In the genomic region with DNA sequence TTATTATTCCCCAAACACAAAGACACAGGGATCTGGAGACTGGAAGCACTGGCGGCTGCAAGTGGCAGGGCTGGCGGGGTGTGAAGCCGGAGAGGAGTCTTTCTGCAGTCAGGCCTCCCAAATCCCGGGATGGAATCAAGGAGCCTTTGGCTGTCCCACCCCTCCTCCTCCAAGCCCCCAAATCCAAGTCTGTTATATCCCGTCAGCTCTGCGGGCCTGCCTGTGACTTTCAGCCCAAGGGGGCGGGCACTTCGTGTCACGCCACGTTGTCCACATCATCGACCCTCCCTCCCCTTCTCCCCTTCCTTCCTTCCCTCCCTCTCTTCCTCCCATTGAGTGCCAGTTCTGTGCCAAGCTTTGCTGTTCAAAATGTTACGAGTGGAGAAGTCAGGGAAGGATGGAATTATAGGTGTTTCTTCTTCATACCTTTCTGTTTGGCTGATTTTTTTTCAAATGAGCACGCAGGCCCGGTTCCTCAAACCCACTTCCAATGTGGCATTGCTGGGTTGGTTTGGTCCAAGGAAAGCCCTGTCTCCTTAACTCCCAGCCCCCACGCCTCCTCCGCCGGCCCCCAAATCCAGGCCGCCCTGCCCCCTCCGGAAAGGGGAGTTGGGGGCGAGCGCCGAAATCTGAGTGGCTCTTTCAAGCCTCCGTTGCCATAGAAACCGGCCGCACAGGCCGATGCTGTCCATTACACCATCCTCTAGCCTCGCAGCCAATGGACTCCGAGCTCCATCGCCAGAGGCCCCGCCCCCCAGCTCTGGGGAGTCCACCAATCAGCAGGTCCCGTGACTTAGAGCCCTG, we compare ENCODE assay signal across 8 cellular contexts. TPM values are rescaled to one million over a fixed set of nuclear protein-coding genes. Genes with fewer than 3 reads are reported as not detected.
DNase-seq lines count a peak whose midpoint lies in the region; ATAC-seq, FAIRE-seq and TF ChIP-seq lines count a peak whose summit lies in the region.

No MANE protein-coding gene starts in this region.

- H3K79me2 ChIP-seq in ACC112 (ENCODE audit: control insufficient read depth, insufficient read depth, low read length, unreplicated experiment) (no peaks in the 10 kb centered on the region), H1 (ENCODE audit: control insufficient read depth in 1 of 2, insufficient read depth in 2 of 2, low read length in 2 of 2) (no peaks in the 10 kb centered on the region)

- no peak overlapping the region for H3K14ac ChIP-seq in H1 (ENCODE audit: insufficient read length)

- H3K36me3 Mint-ChIP-seq in activated CD8-positive, alpha-beta T cell treated with anti-CD3 and anti-CD28 coated beads, Interleukin-2, amount 10 ng/mL, durations not matched to agents 7 days and 5 days (ENCODE audit: low read depth), result no peaks in the 10 kb centered on the region

- peak overlapping the region; percentile 66 for H3K4me3 Mint-ChIP-seq in activated CD8-positive, alpha-beta T cell treated with anti-CD3 and anti-CD28 coated beads, Interleukin-2, amount 10 ng/mL, durations not matched to agents 7 days and 5 days

- peak; percentile 92 for FAIRE-seq in H1 (lab: Jason Lieb, UNC)

- H4K5ac ChIP-seq in H1 (ENCODE audit: insufficient read length, low read depth, low read length), result peak overlapping the region; percentile 27

- 1% methylated on average over 28 of the region's 31 CpGs; no CpG with 5 or more reads in 1 of the 2 experiments for WGBS in H1 (ENCODE audit: extremely low coverage in 1 of 2, insufficient coverage in 1 of 2, insufficient read length in 1 of 2, insufficient replicate concordance in 2 of 2, low coverage in 1 of 2, low lambda C conversion rate in 2 of 2, missing lambda C conversion rate in 1 of 2), 2 experiments

- peaks cover 23% of the 10 kb centered on the region for H3K4me1 ChIP-seq in ACC112 (ENCODE audit: control insufficient read depth, insufficient read depth, low read length, unreplicated experiment)
- H3K4me1 ChIP-seq in H1 (replicated peaks in 1 of 4; ENCODE audit: control insufficient read depth in 3 of 4, insufficient read depth in 4 of 4, low read length in 3 of 4), result peaks cover 4 to 11% (median 6%) of the 10 kb centered on the region in 4 experiments

- H3K23ac ChIP-seq in H1 (ENCODE audit: insufficient read length), result no peak overlapping the region

- DNase-seq in NCI-H510A (lab: John Stamatoyannopoulos, UW) (peak; percentile 99), H1 (ENCODE audit: low read depth in 1 of 2, low spot score in 2 of 2) (peak; percentile 98 to 99), medulla oblongata (ENCODE audit: extremely low spot score) (peak; percentile 100)
- peak; percentile 88 for DNase-seq in activated CD8-positive, alpha-beta T cell treated with anti-CD3 and anti-CD28 coated beads, Interleukin-2, amount 10 ng/mL, durations not matched to agents 7 days and 5 days
- DNase-seq in stimulated activated CD4-positive, alpha-beta T cell treated with anti-CD3 and anti-CD28 coated beads, TNF-alpha, amount 100 ng/mL, for 24 hours (ENCODE audit: low read depth in 3 of 3), result peak; percentile 69 to 89 (median 71)

- peaks cover 13% of the 10 kb centered on the region for H3K4me1 Mint-ChIP-seq in activated CD8-positive, alpha-beta T cell treated with anti-CD3 and anti-CD28 coated beads, Interleukin-2, amount 10 ng/mL, durations not matched to agents 7 days and 5 days (ENCODE audit: low read depth)

- no peaks in the 10 kb centered on the region for H3K27me3 ChIP-seq in ACC112 (ENCODE audit: insufficient read depth, low read length)
- no peaks in the 10 kb centered on the region for H3K27me3 ChIP-seq in H1 (replicated peaks in 1 of 4; ENCODE audit: control insufficient read depth in 3 of 4, extremely low read depth in 1 of 4, insufficient read depth in 3 of 4, low read length in 3 of 4)

- H3K4me2 ChIP-seq in H1 (ENCODE audit: insufficient read depth in 1 of 2, low read depth in 2 of 2, low read length in 2 of 2), result peak overlapping the region; percentile 79 to 92

- peak overlapping the region; percentile 67 for H3K27ac Mint-ChIP-seq in activated CD8-positive, alpha-beta T cell treated with anti-CD3 and anti-CD28 coated beads, Interleukin-2, amount 10 ng/mL, durations not matched to agents 7 days and 5 days

- H2BK15ac ChIP-seq in H1 (ENCODE audit: low read length), result no peak overlapping the region

- H3K27ac ChIP-seq in ACC112 (ENCODE audit: low read depth, low read length) (peak overlapping the region; percentile 95), H1 (ENCODE audit: low read depth, low read length) (peak overlapping the region; percentile 69)

- POLR2A ChIA-PET in activated CD8-positive, alpha-beta T cell treated with anti-CD3 and anti-CD28 coated beads, Interleukin-2, amount 10 ng/mL, durations not matched to agents 7 days and 5 days (lab: Charles Lee), result interaction anchor here (0.7 to 2.9 kb wide), 4 partner anchors 9 to 15 kb away, joined by 3 to 14 read pairs (median 4); partner anchors contain the start of genes SOX12 and ZCCHC3
- POLR2A ChIA-PET in H1 (lab: Charles Lee; ENCODE audit: partially characterized antibody), result interaction anchor here (0.6 to 6.4 kb wide), 7 partner anchors 11 to 70 kb away, joined by 3 to 97 read pairs (median 6); partner anchors contain the start of genes NRSN2, SOX12 and ZCCHC3

- peak overlapping the region; percentile 13; the same call in 1 of the 2 replicates for H2BK12ac ChIP-seq in H1 (ENCODE audit: low read depth, low read length)

- H3K23me2 ChIP-seq in H1 (ENCODE audit: low read depth, low read length), result peaks cover 4% of the 10 kb centered on the region

- no peaks in the 10 kb centered on the region for H3K9me3 Mint-ChIP-seq in activated CD8-positive, alpha-beta T cell treated with anti-CD3 and anti-CD28 coated beads, Interleukin-2, amount 10 ng/mL, durations not matched to agents 7 days and 5 days (ENCODE audit: insufficient read depth)

- no peaks in the 10 kb centered on the region for H3K9me3 ChIP-seq in H1 (ENCODE audit: insufficient read depth in 2 of 2, low read depth in 1 of 2, low read length in 1 of 2)

- peak overlapping the region; percentile 60; the same call in 1 of the 2 replicates for H4K8ac ChIP-seq in H1 (ENCODE audit: extremely low read depth, insufficient read depth, low read length)

- peak overlapping the region; percentile 11 for H3K4ac ChIP-seq in H1 (replicated peaks; ENCODE audit: insufficient read length, low read depth, low read length)

- H2BK5ac ChIP-seq in H1 (ENCODE audit: low read depth, low read length), result peak overlapping the region; percentile 83

- H2BK120ac ChIP-seq in H1 (replicated peaks; ENCODE audit: low read depth, low read length), result peak overlapping the region; percentile 18

- no peak overlapping the region for H2BK20ac ChIP-seq in H1 (ENCODE audit: low read length)

- peak; percentile 95 for ATAC-seq in GM18861 (IDR thresholded peaks at IDR 0.05; ENCODE audit: unreplicated experiment)
- peak; percentile 90 for ATAC-seq in HG03103 (IDR thresholded peaks at IDR 0.05; ENCODE audit: low read depth, unreplicated experiment)
- peak; percentile 100 for ATAC-seq in activated CD8-positive, alpha-beta T cell treated with anti-CD3 and anti-CD28 coated beads, Interleukin-2, amount 10 ng/mL, durations not matched to agents 7 days and 5 days

- TF ChIP-seq CTCF in H1 (IDR thresholded peaks at IDR 0.05; ENCODE audit: control extremely low read depth in 1 of 3, insufficient read depth in 1 of 3, low read depth in 1 of 3, low read length in 3 of 3), result no peak

- peak overlapping the region; percentile 93 for H4K91ac ChIP-seq in H1 (replicated peaks; ENCODE audit: insufficient read length, low read length)

- no peak for TF ChIP-seq RAD21 in H1 (IDR thresholded peaks at IDR 0.05 in 1 of 2, conservative IDR thresholded peaks at IDR 0.05 in 1 of 2; ENCODE audit: low read depth in 2 of 2, low read length in 2 of 2)

- no peaks in the 10 kb centered on the region for H3K27me3 Mint-ChIP-seq in activated CD8-positive, alpha-beta T cell treated with anti-CD3 and anti-CD28 coated beads, Interleukin-2, amount 10 ng/mL, durations not matched to agents 7 days and 5 days (ENCODE audit: low read depth)

- no peak for TF ChIP-seq EP300 in H1 (IDR thresholded peaks at IDR 0.05; ENCODE audit: borderline replicate concordance in 1 of 2, low read depth in 2 of 2, low read length in 2 of 2)

- H3K56ac ChIP-seq in H1 (replicated peaks; ENCODE audit: insufficient read length, low read depth, low read length), result peak overlapping the region; percentile 51

- peak overlapping the region; percentile 78 for H2AFZ ChIP-seq in ACC112 (ENCODE audit: low read length, unreplicated experiment)
- peak overlapping the region; percentile 81; the same call in 1 of the 2 replicates for H2AFZ ChIP-seq in H1 (ENCODE audit: low read length)

- CTCF ChIA-PET in activated CD8-positive, alpha-beta T cell treated with anti-CD3 and anti-CD28 coated beads, Interleukin-2, amount 10 ng/mL, durations not matched to agents 7 days and 5 days (lab: Charles Lee), result interaction anchor here (0.7 to 2.3 kb wide), 5 partner anchors 10 to 44 kb away, joined by 3 to 10 read pairs (median 4); no protein-coding TSS in a partner anchor
- CTCF ChIA-PET in H1 (lab: Charles Lee; ENCODE audit: partially characterized antibody), result interaction anchor here (1.0 to 4.5 kb wide), 6 partner anchors 10 to 44 kb away, joined by 3 to 30 read pairs (median 16); no protein-coding TSS in a partner anchor

- no peaks in the 10 kb centered on the region for H3K36me3 ChIP-seq in ACC112 (ENCODE audit: insufficient read depth, low read length)
- no peaks in the 10 kb centered on the region for H3K36me3 ChIP-seq in H1 (ENCODE audit: control insufficient read depth in 2 of 4, insufficient read depth in 4 of 4, low read length in 3 of 4)

- no peak overlapping the region for H2AK5ac ChIP-seq in H1 (ENCODE audit: low read depth, low read length)

- H3K18ac ChIP-seq in H1 (ENCODE audit: extremely low read depth, low read length), result peak overlapping the region; percentile 43

- H3K79me1 ChIP-seq in H1 (ENCODE audit: low read depth, low read length), result no peaks in the 10 kb centered on the region

- H3K4me3 ChIP-seq in ACC112 (ENCODE audit: low read depth, low read length), result peak overlapping the region; percentile 73
- peak overlapping the region; percentile 42 to 60 (median 59) for H3K4me3 ChIP-seq in H1 (ENCODE audit: extremely low read depth in 1 of 4, insufficient read depth in 2 of 4, low read depth in 3 of 4, low read length in 4 of 4)

- H4K20me1 ChIP-seq in H1 (replicated peaks in 1 of 2; ENCODE audit: control insufficient read depth in 1 of 2, insufficient read depth in 2 of 2, low read length in 2 of 2), result no peaks in the 10 kb centered on the region

- TF ChIP-seq POLR2A in H1 (IDR thresholded peaks at IDR 0.05; ENCODE audit: control extremely low read depth in 1 of 2, low read depth in 2 of 2, low read length in 2 of 2), result peak; percentile 54 to 77

- peak overlapping the region in 3 of 4 experiments; percentile 40 to 74 (median 41); a peak in 6 of 7 replicates for H3K9ac ChIP-seq in H1 (replicated peaks in 1 of 4; ENCODE audit: extremely low read depth in 1 of 4, low read depth in 3 of 4, low read length in 3 of 4)

RNA-seq across cellular contexts. Expression of gene ZCCHC3, which starts 12.7 kb away (rescaled TPM):
- 10 to 100 TPM; 28.4 to 29.0 TPM for total RNA-seq in activated CD8-positive, alpha-beta T cell treated with anti-CD3 and anti-CD28 coated beads, Interleukin-2, amount 10 ng/mL, durations not matched to agents 7 days and 5 days
- 52.4 and 54.0 TPM in 2 replicates for total RNA-seq in H1 (2021; fragmentation: NEBNext Ultra II Directional; extraction: Animal tissue kit (Norgen Biotek cat#: 25700))
- 33.7 and 34.0 TPM in 2 replicates for polyA plus RNA-seq in H1 (2011; rRNA removed)
- 40.1 TPM for polyA plus RNA-seq in H1 (2011; cell fraction: cytosol; rRNA removed)
- 23.6 TPM for polyA plus RNA-seq in H1 (2011; cell fraction: nucleus; rRNA removed)
- 41.3 to 45.9 TPM (median 42.1 TPM) in 4 replicates for polyA plus RNA-seq in H1 (2012, experiment 1 of 2)
- polyA plus RNA-seq in H1 (2012, experiment 2 of 2), result 43.6 TPM
- polyA plus RNA-seq in H1 (2013, experiment 1 of 2), result 36.6 TPM
- 39.0 TPM for polyA plus RNA-seq in H1 (2013, experiment 2 of 2)
- 14.9 and 15.4 TPM in 2 replicates for polyA minus RNA-seq in H1 (2011; rRNA and poly(A)+ RNA removed)
- 24.4 TPM for polyA minus RNA-seq in H1 (2011; cell fraction: cytosol; rRNA and poly(A)+ RNA removed)
- 13.9 TPM for polyA minus RNA-seq in H1 (2011; cell fraction: nucleus; rRNA and poly(A)+ RNA removed)

RNA-seq across cellular contexts. Expression of gene SOX12, which starts 15.3 kb away (rescaled TPM):
- total RNA-seq in activated CD8-positive, alpha-beta T cell treated with anti-CD3 and anti-CD28 coated beads, Interleukin-2, amount 10 ng/mL, durations not matched to agents 7 days and 5 days, result 1 to 10 TPM; 5.5 to 5.8 TPM
- 63.0 and 66.1 TPM in 2 replicates for total RNA-seq in H1 (2021; fragmentation: NEBNext Ultra II Directional; extraction: Animal tissue kit (Norgen Biotek cat#: 25700))
- polyA plus RNA-seq in H1 (2011; rRNA removed), result 6.4 and 14.4 TPM in 2 replicates
- 9.3 TPM for polyA plus RNA-seq in H1 (2011; cell fraction: cytosol; rRNA removed)
- 20.6 TPM for polyA plus RNA-seq in H1 (2011; cell fraction: nucleus; rRNA removed)
- polyA plus RNA-seq in H1 (2012, experiment 1 of 2), result 28.3 to 39.1 TPM (median 34.8 TPM) in 4 replicates
- 27.6 TPM for polyA plus RNA-seq in H1 (2012, experiment 2 of 2)
- 34.1 TPM for polyA plus RNA-seq in H1 (2013, experiment 1 of 2)
- polyA plus RNA-seq in H1 (2013, experiment 2 of 2), result 34.4 TPM
- 2.9 and 6.2 TPM in 2 replicates for polyA minus RNA-seq in H1 (2011; rRNA and poly(A)+ RNA removed)
- polyA minus RNA-seq in H1 (2011; cell fraction: cytosol; rRNA and poly(A)+ RNA removed), result 16.2 TPM
- polyA minus RNA-seq in H1 (2011; cell fraction: nucleus; rRNA and poly(A)+ RNA removed), result 11.5 TPM

RNA-seq across cellular contexts. Expression of gene C20orf96, which starts 19.5 kb away (rescaled TPM):
- 1 to 10 TPM; 6.8 to 8.5 TPM for total RNA-seq in activated CD8-positive, alpha-beta T cell treated with anti-CD3 and anti-CD28 coated beads, Interleukin-2, amount 10 ng/mL, durations not matched to agents 7 days and 5 days
- 21.0 and 22.7 TPM in 2 replicates for total RNA-seq in H1 (2021; fragmentation: NEBNext Ultra II Directional; extraction: Animal tissue kit (Norgen Biotek cat#: 25700))
- polyA plus RNA-seq in H1 (2011; rRNA removed), result 19.2 and 19.3 TPM in 2 replicates
- polyA plus RNA-seq in H1 (2011; cell fraction: cytosol; rRNA removed), result 21.3 TPM
- 22.3 TPM for polyA plus RNA-seq in H1 (2011; cell fraction: nucleus; rRNA removed)
- polyA plus RNA-seq in H1 (2012, experiment 1 of 2), result 20.5 to 28.5 TPM (median 26.2 TPM) in 4 replicates
- 20.8 TPM for polyA plus RNA-seq in H1 (2012, experiment 2 of 2)
- polyA plus RNA-seq in H1 (2013, experiment 1 of 2), result 23.3 TPM
- 22.8 TPM for polyA plus RNA-seq in H1 (2013, experiment 2 of 2)
- 9.5 and 10.5 TPM in 2 replicates for polyA minus RNA-seq in H1 (2011; rRNA and poly(A)+ RNA removed)
- 7.7 TPM for polyA minus RNA-seq in H1 (2011; cell fraction: cytosol; rRNA and poly(A)+ RNA removed)
- 8.2 TPM for polyA minus RNA-seq in H1 (2011; cell fraction: nucleus; rRNA and poly(A)+ RNA removed)

RNA-seq across cellular contexts. Expression of gene NRSN2, which starts 36.9 kb away (rescaled TPM):
- total RNA-seq in activated CD8-positive, alpha-beta T cell treated with anti-CD3 and anti-CD28 coated beads, Interleukin-2, amount 10 ng/mL, durations not matched to agents 7 days and 5 days, result 1 to 10 TPM; 1.4 to 2.4 TPM
- 15.0 and 19.4 TPM in 2 replicates for total RNA-seq in H1 (2021; fragmentation: NEBNext Ultra II Directional; extraction: Animal tissue kit (Norgen Biotek cat#: 25700))
- 33.3 and 41.9 TPM in 2 replicates for polyA plus RNA-seq in H1 (2011; rRNA removed)
- 25.4 TPM for polyA plus RNA-seq in H1 (2011; cell fraction: cytosol; rRNA removed)
- polyA plus RNA-seq in H1 (2011; cell fraction: nucleus; rRNA removed), result 20.5 TPM
- polyA plus RNA-seq in H1 (2012, experiment 1 of 2), result 17.4 to 24.3 TPM (median 23.5 TPM) in 4 replicates
- 23.4 TPM for polyA plus RNA-seq in H1 (2012, experiment 2 of 2)
- 19.3 TPM for polyA plus RNA-seq in H1 (2013, experiment 1 of 2)
- 21.8 TPM for polyA plus RNA-seq in H1 (2013, experiment 2 of 2)
- polyA minus RNA-seq in H1 (2011; rRNA and poly(A)+ RNA removed), result 11.8 and 15.0 TPM in 2 replicates
- 16.5 TPM for polyA minus RNA-seq in H1 (2011; cell fraction: cytosol; rRNA and poly(A)+ RNA removed)
- 8.1 TPM for polyA minus RNA-seq in H1 (2011; cell fraction: nucleus; rRNA and poly(A)+ RNA removed)

RNA-seq across cellular contexts. Expression of gene DEFB132, which starts 52.5 kb away (rescaled TPM):
- total RNA-seq in activated CD8-positive, alpha-beta T cell treated with anti-CD3 and anti-CD28 coated beads, Interleukin-2, amount 10 ng/mL, durations not matched to agents 7 days and 5 days, result not detected
- not detected in 2 replicates for total RNA-seq in H1 (2021; fragmentation: NEBNext Ultra II Directional; extraction: Animal tissue kit (Norgen Biotek cat#: 25700))
- not detected in 2 replicates for polyA plus RNA-seq in H1 (2011; rRNA removed)
- polyA plus RNA-seq in H1 (2011; cell fraction: cytosol; rRNA removed), result not detected
- polyA plus RNA-seq in H1 (2011; cell fraction: nucleus; rRNA removed), result not detected
- not detected in 4 replicates for polyA plus RNA-seq in H1 (2012, experiment 1 of 2)
- polyA plus RNA-seq in H1 (2012, experiment 2 of 2), result not detected
- polyA plus RNA-seq in H1 (2013, experiment 1 of 2), result not detected
- polyA plus RNA-seq in H1 (2013, experiment 2 of 2), result not detected
- not detected in 2 replicates for polyA minus RNA-seq in H1 (2011; rRNA and poly(A)+ RNA removed)
- polyA minus RNA-seq in H1 (2011; cell fraction: cytosol; rRNA and poly(A)+ RNA removed), result not detected
- polyA minus RNA-seq in H1 (2011; cell fraction: nucleus; rRNA and poly(A)+ RNA removed), result not detected

Comparison
In these comparisons a context has a peak if more than half of its experiments do, and no peak if none do; other contexts are left out.
1. Peak in every context shown above with its lines: DNase-seq, ATAC-seq, H3K4me3 ChIP-seq and H3K27ac ChIP-seq.